Comparison of ENCODE assay signal across 28 cellular contexts in the genomic region with DNA sequence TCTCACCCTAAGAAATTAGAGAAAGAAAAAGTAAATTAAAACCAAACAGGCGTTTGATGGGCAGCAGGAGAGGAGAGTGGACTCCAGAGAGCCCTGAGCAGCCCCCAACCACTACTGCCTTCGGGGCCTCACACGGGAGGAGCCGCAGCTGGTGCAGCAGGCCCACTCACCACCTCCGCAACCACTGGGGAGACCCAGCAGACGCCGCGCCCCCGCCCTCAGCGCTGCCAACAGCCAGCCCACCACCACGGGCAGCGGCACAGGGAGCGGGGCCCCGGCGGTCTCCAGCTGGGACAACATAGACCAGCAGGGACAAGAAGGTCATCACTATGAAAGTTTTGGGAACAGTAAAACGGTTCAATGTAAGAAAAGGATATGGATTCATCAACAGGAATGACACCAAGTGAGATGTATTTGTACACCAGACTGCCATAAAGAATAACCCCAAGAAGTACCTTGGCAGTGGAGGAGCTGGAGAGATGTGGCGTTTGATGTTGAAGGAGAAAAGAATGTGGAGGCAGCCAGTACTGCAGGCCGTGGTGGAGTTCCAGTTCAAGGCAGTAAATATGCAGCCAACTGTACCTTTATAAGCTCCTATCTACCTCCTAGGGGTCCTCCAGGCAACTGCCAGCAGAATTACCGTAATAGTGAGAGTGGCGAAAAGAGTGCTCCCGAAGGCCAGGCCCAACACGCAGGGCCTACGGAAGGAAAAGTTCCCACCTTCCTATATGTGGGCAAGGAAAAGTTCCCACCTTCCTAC.
"Had no signal": no experiment of that assay in that cellular context is flagged by ENCODE, and none has a peak within 500 bp of the region (broad histone marks: within the 10 kb centered on the region; RNA-seq: fewer than 3 reads in every experiment).

No MANE protein-coding gene starts in this region.

- H3K27ac ChIP-seq: KMS-11, SK-N-MC, WERI-Rb-1 had no signal

- H3K27ac Mint-ChIP-seq: activated CD8-positive, alpha-beta T cell treated with anti-CD3 and anti-CD28 coated beads, Interleukin-2, amount 10 ng/mL, durations not matched to agents 7 days and 5 days; activated naive CD4-positive, alpha-beta T cell treated with anti-CD3 and anti-CD28 coated beads for 36 hours; activated naive CD8-positive, alpha-beta T cell; brain had no signal

- DNase-seq: activated CD4-positive, alpha-beta T cell treated with anti-CD3 and anti-CD28 coated beads for 4 hours; activated CD8-positive, alpha-beta memory T cell treated with anti-CD3 and anti-CD28 coated beads, Interleukin-2, amount 50 U/mL, for 48 hours; activated CD8-positive, alpha-beta T cell treated with anti-CD3 and anti-CD28 coated beads, Interleukin-2, amount 10 ng/mL, durations not matched to agents 7 days and 5 days; activated naive CD4-positive, alpha-beta T cell treated with anti-CD3 and anti-CD28 coated beads for 36 hours; activated T-cell treated with anti-CD3 and anti-CD28 coated beads, Interleukin-2, amount 50 U/mL, for 1 hour; amygdala; MM.1S; NCI-H1417 treated with DMSO at 0.1 percent for 48 hours; NCI-H1694; NCI-H2029; NCI-H345; NCI-H510A; NCI-H526 treated with DMSO at 0.1 percent for 48 hours; NCI-H82; OCI-M1; RPMI8226; T-cell; T-helper 2 cell; T1000; WERI-Rb-1 had no signal

- ATAC-seq: activated CD4-positive, CD25-positive, alpha-beta regulatory T cell treated with anti-CD3 and anti-CD28 coated beads, Interleukin-2, amount 50 U/mL, for 24 hours; activated CD8-positive, alpha-beta T cell treated with anti-CD3 and anti-CD28 coated beads, Interleukin-2, amount 10 ng/mL, durations not matched to agents 7 days and 5 days; Panc1; Right ventricle myocardium inferior; T-cell had no signal

- H3K4me3 Mint-ChIP-seq: activated CD8-positive, alpha-beta T cell treated with anti-CD3 and anti-CD28 coated beads, Interleukin-2, amount 10 ng/mL, durations not matched to agents 7 days and 5 days; activated naive CD4-positive, alpha-beta T cell treated with anti-CD3 and anti-CD28 coated beads for 36 hours; activated naive CD8-positive, alpha-beta T cell; brain; central memory CD8-positive, alpha-beta T cell; T-cell had no signal

- H3K9ac ChIP-seq: KMS-11 had no signal

- H3K27me3 Mint-ChIP-seq: activated naive CD8-positive, alpha-beta T cell; brain; central memory CD8-positive, alpha-beta T cell; T-cell had no signal

- H3K4me3 ChIP-seq: SK-N-MC had no signal

- H3K4me2 ChIP-seq: KMS-11 had no signal
